8 cellular contexts compared by ENCODE assay signal in the genomic region with DNA sequence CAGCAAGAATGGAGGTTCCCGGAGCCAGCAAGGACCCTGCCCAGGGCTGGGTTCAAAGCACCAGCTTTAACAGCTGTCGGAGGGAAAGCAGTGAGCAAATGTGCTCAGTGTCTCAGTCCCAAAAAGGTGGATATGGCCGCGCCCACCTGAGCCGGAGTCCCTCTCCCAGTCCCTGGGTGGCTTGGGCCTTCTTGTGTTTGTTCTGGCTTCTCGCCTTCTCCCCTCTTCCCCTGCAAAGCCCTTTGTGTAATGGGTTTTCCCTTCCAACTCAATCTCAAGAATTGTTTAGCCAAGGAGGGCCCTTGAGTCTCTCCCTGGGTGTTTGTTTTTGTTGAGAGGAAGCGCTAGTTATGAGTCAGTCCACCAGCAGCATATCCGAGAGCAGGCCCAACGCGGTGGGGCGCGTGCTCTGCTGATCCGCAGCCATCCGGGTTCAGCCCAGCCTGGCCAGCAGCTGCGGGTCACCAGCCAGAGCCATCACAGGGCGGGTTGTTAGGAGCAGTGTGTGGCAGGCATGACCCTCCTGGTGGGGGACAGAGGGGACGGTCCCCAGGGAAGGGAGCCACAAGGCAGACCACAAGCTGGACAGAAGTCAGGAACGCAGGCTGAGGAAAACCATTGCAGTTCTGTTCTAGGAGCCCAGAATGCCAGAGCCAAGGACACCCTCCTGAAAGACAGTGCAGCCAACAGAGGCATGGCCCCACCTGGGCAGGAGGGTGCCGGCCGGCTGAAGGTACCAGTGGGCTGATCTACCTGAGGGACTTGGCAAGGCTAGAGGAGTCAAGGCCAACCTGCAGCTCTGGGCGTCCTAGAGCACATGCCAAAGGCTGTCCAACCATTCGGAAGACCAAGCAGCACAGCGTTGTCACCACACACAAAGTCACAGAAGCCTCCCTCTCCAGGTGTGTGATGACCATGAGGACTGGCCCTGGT. TPM values are rescaled to one million over a fixed set of nuclear protein-coding genes. Genes with fewer than 3 reads are reported as not detected.
A peak's percentile ranks its signal among the peaks of the same experiment; 100 is the strongest.
DNase-seq lines count a peak whose midpoint lies in the region; ATAC-seq, FAIRE-seq and TF ChIP-seq lines count a peak whose summit lies in the region.

No MANE protein-coding gene starts in this region.

- H2AFZ ChIP-seq in IMR-90 (replicated peaks; ENCODE audit: low read length, poor library complexity): peak overlapping the region; percentile 82
- no peak overlapping the region for H2AFZ ChIP-seq in keratinocyte (ENCODE audit: control insufficient read depth, low read length)

- peak overlapping the region; percentile 97 for H2AK5ac ChIP-seq in IMR-90 (ENCODE audit: low read depth, low read length)

- H4K20me1 ChIP-seq in IMR-90 (ENCODE audit: insufficient read depth, low read length) (no peaks in the 10 kb centered on the region), keratinocyte (ENCODE audit: control insufficient read depth, extremely low read depth, insufficient read depth, low read length) (no peaks in the 10 kb centered on the region)

- H2BK120ac ChIP-seq in IMR-90 (ENCODE audit: low read depth, low read length): peak overlapping the region; percentile 98

- H2AK9ac ChIP-seq in IMR-90 (replicated peaks; ENCODE audit: low read depth, low read length, poor library complexity): peak overlapping the region; percentile 94

- peak overlapping the region; percentile 95 for H2BK20ac ChIP-seq in IMR-90 (ENCODE audit: low read depth, low read length)

- no peaks in the 10 kb centered on the region for H3K36me3 ChIP-seq in IMR-90 (ENCODE audit: control insufficient read depth, insufficient read depth, low read length)
- no peaks in the 10 kb centered on the region for H3K36me3 ChIP-seq in keratinocyte (ENCODE audit: control insufficient read depth in 2 of 2, extremely low read depth in 1 of 2, insufficient read depth in 2 of 2, low read length in 2 of 2)
- H3K36me3 ChIP-seq in spleen: no peaks in the 10 kb centered on the region

- no TSS peak for BruUV-seq in IMR-90 (replicated peaks; lab: Mats Ljungman, UMichigan)

- WGBS in IMR-90 (ENCODE audit: extremely low coverage in 2 of 2, insufficient read length in 1 of 2), 2 experiments: 71% methylated on average over 2 of the region's 23 CpGs; no CpG with 5 or more reads in 1 of the 2 experiments
- 89 to 95% (median 94%) methylated on average over 20 to 23 of the region's 23 CpGs for WGBS in spleen, 5 donors

- no peak for TF ChIP-seq CTCF in IMR-90 (conservative IDR thresholded peaks at IDR 0.05; ENCODE audit: low read depth, low read length)
- TF ChIP-seq CTCF in keratinocyte (optimal IDR thresholded peaks at IDR 0.05 in 1 of 3, IDR thresholded peaks at IDR 0.05 in 1 of 3, conservative IDR thresholded peaks at IDR 0.05 in 1 of 3; ENCODE audit: extremely low read depth in 1 of 3, insufficient read depth in 2 of 3, low read length in 3 of 3): no peak
- no peak for TF ChIP-seq CTCF in spleen (IDR thresholded peaks at IDR 0.05 in 8 of 11, conservative IDR thresholded peaks at IDR 0.05 in 3 of 11)

- TF ChIP-seq POLR2A in IMR-90 (IDR thresholded peaks at IDR 0.05; ENCODE audit: low read depth, low read length): no peak
- no peak for TF ChIP-seq POLR2A in spleen (IDR thresholded peaks at IDR 0.05)

- H3K4me1 ChIP-seq in IMR-90 (ENCODE audit: control insufficient read depth, insufficient read depth, low read length): peaks cover 43% of the 10 kb centered on the region
- peaks cover 46% of the 10 kb centered on the region for H3K4me1 ChIP-seq in keratinocyte (ENCODE audit: control insufficient read depth, extremely low read depth, insufficient read depth, low read length)
- peaks cover 0 to 23% (median 11%) of the 10 kb centered on the region in 6 donors for H3K4me1 ChIP-seq in spleen

- H3K4me3 ChIP-seq in IMR-90 (ENCODE audit: insufficient read depth, low read depth, low read length) (no peak overlapping the region), keratinocyte (ENCODE audit: control insufficient read depth in 2 of 3, extremely low read depth in 1 of 3, insufficient read depth in 2 of 3, low read depth in 1 of 3, low read length in 3 of 3) (no peak overlapping the region), spleen (no peak overlapping the region)

- CTCF ChIA-PET in IMR-90 (lab: Yijun Ruan, JAX): interaction anchor here (0.9 kb wide), 1 partner anchor 9 kb away, joined by 3 read pairs; no protein-coding TSS in a partner anchor

- H3K79me1 ChIP-seq in IMR-90 (ENCODE audit: low read depth in 1 of 2, low read length in 2 of 2): peaks cover 0 to 20% of the 10 kb centered on the region in 2 experiments; a peak in 2 of 4 replicates

- H4K8ac ChIP-seq in IMR-90 (ENCODE audit: low read depth in 2 of 2, low read length in 2 of 2): peak overlapping the region; percentile 45 to 90

- POLR2A ChIA-PET in IMR-90 (lab: Charles Lee; ENCODE audit: unreplicated experiment): interaction anchor here (0.6 kb wide), 1 partner anchor 649 kb away, joined by 3 read pairs; no protein-coding TSS in a partner anchor

- peaks cover 34% of the 10 kb centered on the region for H3K9me1 ChIP-seq in IMR-90 (ENCODE audit: insufficient read depth, low read length)
- no peaks in the 10 kb centered on the region for H3K9me1 ChIP-seq in keratinocyte (ENCODE audit: control insufficient read depth, extremely low read depth, insufficient read depth, low read length)

- no peak for FAIRE-seq in keratinocyte (lab: Jason Lieb, UNC)

- TF ChIP-seq RAD21 in IMR-90 (IDR thresholded peaks at IDR 0.05; ENCODE audit: low read length): peak; percentile 12; the same call in 1 of the 2 replicates

- H4K5ac ChIP-seq in IMR-90 (ENCODE audit: low read depth, low read length): peak overlapping the region; percentile 81

- peak overlapping the region; percentile 69 for H3K18ac ChIP-seq in IMR-90 (ENCODE audit: low read depth, low read length)

- ATAC-seq in IMR-90 (ENCODE audit: low read depth): peak; percentile 86
- no peak for ATAC-seq in SK-N-SH treated with all-trans-retinoic acid at 6 μM for 48 hours

- peak overlapping the region; percentile 94; the same call in 2 of the 3 replicates for H2BK15ac ChIP-seq in IMR-90 (ENCODE audit: low read depth, low read length)

- in situ Hi-C loops in IMR-90 (cut with MboI; ENCODE audit: low sequenced_read_pairs): no loop called here

- H3K9ac ChIP-seq in IMR-90 (ENCODE audit: low read depth, low read length): 0 out of 2 replicates have a peak overlapping the region, but pooled peaks have one; percentile 11
- peak overlapping the region; percentile 31 for H3K9ac ChIP-seq in keratinocyte (ENCODE audit: control insufficient read depth, extremely low read depth, insufficient read depth, low read length)

- H4K91ac ChIP-seq in IMR-90 (ENCODE audit: insufficient read depth, low read depth, low read length): peak overlapping the region; percentile 95

- DNase-seq in IMR-90 (peak; percentile 97), astrocyte of the hippocampus (ENCODE audit: low read depth, low spot score) (peak; percentile 92), keratinocyte (ENCODE audit: low read depth, low spot score) (no peak), spleen (peak; percentile 73), NCI-H1105 treated with DMSO at 0.1 percent for 48 hours (lab: John Stamatoyannopoulos, UW) (no peak), NCI-H524 treated with DMSO at 0.1 percent for 48 hours (lab: John Stamatoyannopoulos, UW) (no peak), HuH-7.5 (ENCODE audit: low spot score) (no peak)

- dilution Hi-C loops in IMR-90 (cut with HindIII; ENCODE audit: low sequenced_read_pairs, unreplicated experiment) (no loop called here), keratinocyte (cut with MboI; ENCODE audit: extremely low pct_ligation_motif_present, low sequenced_read_pairs) (no loop called here)

- H2BK5ac ChIP-seq in IMR-90 (ENCODE audit: low read depth, low read length, poor library complexity, severe bottlenecking): peak overlapping the region; percentile 86

- H3K4me2 ChIP-seq in IMR-90 (ENCODE audit: low read depth, low read length) (peak overlapping the region; percentile 9; the same call in 1 of the 2 replicates), keratinocyte (ENCODE audit: control insufficient read depth, extremely low read depth, insufficient read depth, low read depth, low read length) (peak overlapping the region; percentile 68)

- H3K27me3 ChIP-seq in IMR-90 (ENCODE audit: control insufficient read depth, insufficient read depth, low read length) (no peaks in the 10 kb centered on the region), keratinocyte (ENCODE audit: control insufficient read depth, extremely low read depth, insufficient read depth, low read length) (no peaks in the 10 kb centered on the region), spleen (replicated peaks in 1 of 7) (no peaks in the 10 kb centered on the region)

- peak overlapping the region; percentile 84 for H3K14ac ChIP-seq in IMR-90 (replicated peaks; ENCODE audit: low read depth, low read length)

- peak overlapping the region; percentile 98 for H3K4ac ChIP-seq in IMR-90 (ENCODE audit: low read depth, low read length)

- H3K56ac ChIP-seq in IMR-90 (ENCODE audit: extremely low read depth, insufficient read depth, low read length): peak overlapping the region; percentile 49; the same call in 1 of the 2 replicates

- H3K79me2 ChIP-seq in keratinocyte (ENCODE audit: control insufficient read depth, insufficient read depth, low read length): no peaks in the 10 kb centered on the region

- H3K27ac ChIP-seq in IMR-90 (ENCODE audit: insufficient read depth, low read length) (peak overlapping the region; percentile 83), keratinocyte (ENCODE audit: control insufficient read depth, insufficient read depth, low read length) (peak overlapping the region; percentile 87), spleen (no peak overlapping the region)

- H3K9me3 ChIP-seq in IMR-90 (ENCODE audit: control insufficient read depth, insufficient read depth, low read length): peaks cover 7% of the 10 kb centered on the region; the same call in 1 of the 2 replicates
- no peaks in the 10 kb centered on the region for H3K9me3 ChIP-seq in keratinocyte (ENCODE audit: control insufficient read depth, low read depth, low read length)
- peaks cover 4 to 32% (median 28%) of the 10 kb centered on the region in 8 donors for H3K9me3 ChIP-seq in spleen

- intact Hi-C loops in IMR-90 (cut with micrococcal nuclease): loop anchor here (2.0 to 5.0 kb wide), 2 partner anchors 76 to 99 kb away; no protein-coding TSS in a partner anchor
- intact Hi-C loops in spleen (cut with DNase I; ENCODE audit: low total_unique reads): no loop called here

- peak overlapping the region; percentile 96 for H3K23ac ChIP-seq in IMR-90 (ENCODE audit: low read depth, low read length)

RNA-seq across cellular contexts. Expression of gene CALML3, which starts 21.3 kb away (rescaled TPM):
- not detected in 2 replicates for total RNA-seq in IMR-90 (2012; rRNA removed)
- not detected in 2 replicates for polyA plus RNA-seq in IMR-90 (2012; rRNA removed)
- not detected in 2 replicates for polyA plus RNA-seq in IMR-90 (2012; cell fraction: cytosol; rRNA removed)
- polyA plus RNA-seq in IMR-90 (2012; cell fraction: nucleus; rRNA removed; ENCODE audit: low replicate concordance): not detected in 2 replicates
- polyA plus RNA-seq in keratinocyte: 7.6 to 20.2 TPM (median 14.1 TPM) in 3 replicates
- 16.6 TPM for polyA plus RNA-seq in keratinocyte (2011; ENCODE audit: low read depth)
- 10.4 and 31.2 TPM in 2 replicates for polyA plus RNA-seq in keratinocyte (2011; cell fraction: cytosol; rRNA removed)
- 11.9 and 17.6 TPM in 2 replicates for polyA plus RNA-seq in keratinocyte (2011; cell fraction: nucleus; rRNA removed)
- polyA plus RNA-seq in keratinocyte (2012; ENCODE audit: low replicate concordance): 15.7 and 23.6 TPM in 2 replicates
- polyA minus RNA-seq in keratinocyte: 2.7 to 5.2 TPM (median 4.4 TPM) in 3 replicates
- 17.1 TPM for polyA minus RNA-seq in keratinocyte (2011; cell fraction: cytosol; rRNA and poly(A)+ RNA removed)
- 4.6 and 6.0 TPM in 2 replicates for polyA minus RNA-seq in keratinocyte (2011; cell fraction: nucleus; rRNA and poly(A)+ RNA removed)
- not detected for total RNA-seq in spleen
- polyA plus RNA-seq in spleen: under 1 TPM in 1 of 3 donors, not detected in 2; 0.10 TPM

RNA-seq across cellular contexts. Expression of gene CALML5, which starts 46.7 kb away (rescaled TPM):
- total RNA-seq in IMR-90 (2012; rRNA removed) (not detected in 2 replicates), spleen (not detected)
- polyA plus RNA-seq in IMR-90 (2012; rRNA removed) (not detected in 2 replicates), keratinocyte (5.7 to 11.4 TPM (median 7.3 TPM) in 3 replicates), spleen (under 1 TPM in 1 of 3 donors, not detected in 2; 0.13 TPM)
- polyA plus RNA-seq in IMR-90 (2012; cell fraction: cytosol; rRNA removed): not detected in 2 replicates
- not detected in 2 replicates for polyA plus RNA-seq in IMR-90 (2012; cell fraction: nucleus; rRNA removed; ENCODE audit: low replicate concordance)
- polyA plus RNA-seq in keratinocyte (2011; ENCODE audit: low read depth): 251 TPM
- polyA plus RNA-seq in keratinocyte (2011; cell fraction: cytosol; rRNA removed): 2.1 and 5.6 TPM in 2 replicates
- polyA plus RNA-seq in keratinocyte (2011; cell fraction: nucleus; rRNA removed): 5.2 and 5.9 TPM in 2 replicates
- 19.1 and 439 TPM in 2 replicates for polyA plus RNA-seq in keratinocyte (2012; ENCODE audit: low replicate concordance)
- polyA minus RNA-seq in keratinocyte: 0.39 to 0.66 TPM in 2 of 3 replicates, not detected in the other
- 4.0 TPM for polyA minus RNA-seq in keratinocyte (2011; cell fraction: cytosol; rRNA and poly(A)+ RNA removed)
- polyA minus RNA-seq in keratinocyte (2011; cell fraction: nucleus; rRNA and poly(A)+ RNA removed): 4.1 and 6.1 TPM in 2 replicates

Comparison
In these comparisons a context has a peak if more than half of its experiments do, and no peak if none do; other contexts are left out.
1. DNase-seq: peak in IMR-90 (single experiment), astrocyte of the hippocampus (single experiment) and spleen (single experiment); none in keratinocyte (single experiment), NCI-H1105 treated with DMSO at 0.1 percent for 48 hours (single experiment), NCI-H524 treated with DMSO at 0.1 percent for 48 hours (single experiment) and HuH-7.5 (single experiment).
2. H3K27ac ChIP-seq: peak in IMR-90 (single experiment) and keratinocyte (single experiment); none in spleen (0 of 8).